1 cellular context compared by ENCODE assay signal in the genomic region with DNA sequence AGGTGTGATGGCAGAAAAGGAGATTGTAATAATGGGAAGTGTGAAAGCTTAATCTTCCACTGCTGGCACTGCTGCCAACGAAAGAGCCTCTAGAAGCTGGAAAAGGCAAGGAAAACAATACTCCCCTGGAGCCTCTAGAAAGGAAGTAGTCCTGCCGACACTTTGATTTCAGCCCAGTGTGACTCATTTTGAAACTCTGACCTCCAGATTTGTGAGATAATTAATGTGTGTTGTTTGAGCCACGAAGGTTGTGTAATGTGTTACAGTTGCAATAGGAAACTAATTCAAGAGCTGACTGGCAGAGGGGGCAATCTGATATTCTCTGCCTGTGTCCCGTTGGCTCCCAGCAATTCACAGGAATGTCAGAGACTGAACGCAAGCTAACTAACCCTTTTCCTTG.
A peak's percentile ranks its signal among the peaks of the same experiment; 100 is the strongest.
TF ChIP-seq lines count a peak whose summit lies in the region.

No MANE protein-coding gene starts in this region.

TF ChIP-seq in HepG2, 621 proteins besides CTCF, POLR2A, EP300 and RAD21 (continued from another document and continues in another):
- TF ChIP-seq, protein P1, sequence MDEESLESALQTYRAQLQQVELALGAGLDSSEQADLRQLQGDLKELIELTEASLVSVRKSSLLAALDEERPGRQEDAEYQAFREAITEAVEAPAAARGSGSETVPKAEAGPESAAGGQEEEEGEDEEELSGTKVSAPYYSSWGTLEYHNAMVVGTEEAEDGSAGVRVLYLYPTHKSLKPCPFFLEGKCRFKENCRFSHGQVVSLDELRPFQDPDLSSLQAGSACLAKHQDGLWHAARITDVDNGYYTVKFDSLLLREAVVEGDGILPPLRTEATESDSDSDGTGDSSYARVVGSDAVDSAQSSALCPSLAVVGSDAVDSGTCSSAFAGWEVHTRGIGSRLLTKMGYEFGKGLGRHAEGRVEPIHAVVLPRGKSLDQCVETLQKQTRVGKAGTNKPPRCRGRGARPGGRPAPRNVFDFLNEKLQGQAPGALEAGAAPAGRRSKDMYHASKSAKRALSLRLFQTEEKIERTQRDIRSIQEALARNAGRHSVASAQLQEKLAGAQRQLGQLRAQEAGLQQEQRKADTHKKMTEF (CRISPR knock-in tag; IDR thresholded peaks at IDR 0.05): peak; percentile 85
- TF ChIP-seq ZSCAN9 (CRISPR knock-in tag; IDR thresholded peaks at IDR 0.05; ENCODE audit: borderline replicate concordance) (no peak), TEAD3 (CRISPR knock-in tag; optimal IDR thresholded peaks at IDR 0.05; ENCODE audit: borderline replicate concordance) (no peak), ZNF670 (CRISPR knock-in tag; IDR thresholded peaks at IDR 0.05; ENCODE audit: borderline replicate concordance) (no peak), NONO (IDR thresholded peaks at IDR 0.05) (no peak), NONO (CRISPR knock-in tag; conservative IDR thresholded peaks at IDR 0.05) (no peak), ZSCAN12 (CRISPR knock-in tag; IDR thresholded peaks at IDR 0.05) (no peak), ZNF577 (CRISPR knock-in tag; IDR thresholded peaks at IDR 0.05; ENCODE audit: borderline replicate concordance, low read depth) (no peak), BCL6 (CRISPR knock-in tag; IDR thresholded peaks at IDR 0.05) (peak; percentile 38; the same call in 1 of the 2 replicates), BRD4 (CRISPR knock-in tag; IDR thresholded peaks at IDR 0.05) (no peak), ZSCAN22 (CRISPR knock-in tag; IDR thresholded peaks at IDR 0.05) (no peak), TGIF2 (CRISPR knock-in tag; IDR thresholded peaks at IDR 0.05) (no peak), ZNF331 (CRISPR knock-in tag; IDR thresholded peaks at IDR 0.05) (peak; percentile 44; the same call in 1 of the 2 replicates), RAD51 (IDR thresholded peaks at IDR 0.05; ENCODE audit: borderline replicate concordance) (no peak), KDM2A (CRISPR knock-in tag; IDR thresholded peaks at IDR 0.05; ENCODE audit: borderline replicate concordance, low read depth) (no peak), ZNF337 (CRISPR knock-in tag; IDR thresholded peaks at IDR 0.05; ENCODE audit: borderline replicate concordance, low read depth) (no peak), ZMYM4 (CRISPR knock-in tag; IDR thresholded peaks at IDR 0.05) (no peak), CCAR2 (optimal IDR thresholded peaks at IDR 0.05; ENCODE audit: low read depth, low read length) (no peak), GATA4 (IDR thresholded peaks at IDR 0.05; ENCODE audit: borderline replicate concordance, low read depth) (no peak), GTF2F1 (IDR thresholded peaks at IDR 0.05; ENCODE audit: low read length) (no peak), REL (CRISPR knock-in tag; conservative IDR thresholded peaks at IDR 0.05) (no peak), ZIK1 (CRISPR knock-in tag; IDR thresholded peaks at IDR 0.05; ENCODE audit: borderline replicate concordance, low read depth) (no peak), ZNF335 (CRISPR knock-in tag; IDR thresholded peaks at IDR 0.05) (no peak), ZNF12 (CRISPR knock-in tag; IDR thresholded peaks at IDR 0.05) (peak; percentile 39; the same call in 1 of the 2 replicates), SOX13 (IDR thresholded peaks at IDR 0.05) (no peak), SOX13 (CRISPR knock-in tag; conservative IDR thresholded peaks at IDR 0.05 in 1 of 2, IDR thresholded peaks at IDR 0.05 in 1 of 2) (peak in 1 of 2 experiments; percentile 77; a peak in 1 of 4 replicates), ZBTB7A (CRISPR knock-in tag; IDR thresholded peaks at IDR 0.05) (no peak), FOXK1 (CRISPR knock-in tag; IDR thresholded peaks at IDR 0.05; ENCODE audit: borderline replicate concordance, low read depth) (peak; percentile 46; the same call in 1 of the 2 replicates), ZNF205 (CRISPR knock-in tag; IDR thresholded peaks at IDR 0.05) (0 out of 2 replicates have a peak, but pooled peaks have one; percentile 36), EEA1 (CRISPR knock-in tag; IDR thresholded peaks at IDR 0.05; ENCODE audit: borderline replicate concordance) (no peak), DNMT1 (CRISPR knock-in tag; IDR thresholded peaks at IDR 0.05) (no peak), ZNF563 (CRISPR knock-in tag; IDR thresholded peaks at IDR 0.05) (no peak), ZNF724P (CRISPR knock-in tag; IDR thresholded peaks at IDR 0.05; ENCODE audit: borderline replicate concordance) (no peak), NR3C1 (CRISPR knock-in tag; IDR thresholded peaks at IDR 0.05) (no peak), TARDBP (CRISPR knock-in tag; IDR thresholded peaks at IDR 0.05) (peak; percentile 17; the same call in 1 of the 2 replicates), EED (CRISPR knock-in tag; IDR thresholded peaks at IDR 0.05) (no peak), MTF2 (CRISPR knock-in tag; IDR thresholded peaks at IDR 0.05; ENCODE audit: borderline replicate concordance) (no peak), NRL (CRISPR knock-in tag; IDR thresholded peaks at IDR 0.05; ENCODE audit: borderline replicate concordance) (no peak), HMG20A (CRISPR knock-in tag; IDR thresholded peaks at IDR 0.05; ENCODE audit: borderline replicate concordance) (peak; percentile 77; the same call in 1 of the 2 replicates), KLF6 (CRISPR knock-in tag; IDR thresholded peaks at IDR 0.05) (no peak), ZNF772 (CRISPR knock-in tag; IDR thresholded peaks at IDR 0.05) (0 out of 2 replicates have a peak, but pooled peaks have one; percentile 34), ZNF709 (CRISPR knock-in tag; IDR thresholded peaks at IDR 0.05) (no peak), RFXAP (CRISPR knock-in tag; IDR thresholded peaks at IDR 0.05; ENCODE audit: borderline replicate concordance) (no peak), ZFP36L1 (CRISPR knock-in tag; IDR thresholded peaks at IDR 0.05) (no peak), ZNF274 (CRISPR knock-in tag; IDR thresholded peaks at IDR 0.05) (no peak), ZNF343 (CRISPR knock-in tag; IDR thresholded peaks at IDR 0.05) (no peak), ZNF124 (CRISPR knock-in tag; IDR thresholded peaks at IDR 0.05) (no peak)
- TF ChIP-seq, protein P2, sequence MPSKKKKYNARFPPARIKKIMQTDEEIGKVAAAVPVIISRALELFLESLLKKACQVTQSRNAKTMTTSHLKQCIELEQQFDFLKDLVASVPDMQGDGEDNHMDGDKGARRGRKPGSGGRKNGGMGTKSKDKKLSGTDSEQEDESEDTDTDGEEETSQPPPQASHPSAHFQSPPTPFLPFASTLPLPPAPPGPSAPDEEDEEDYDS (CRISPR knock-in tag; IDR thresholded peaks at IDR 0.05): no peak
- TF ChIP-seq, protein P3, sequence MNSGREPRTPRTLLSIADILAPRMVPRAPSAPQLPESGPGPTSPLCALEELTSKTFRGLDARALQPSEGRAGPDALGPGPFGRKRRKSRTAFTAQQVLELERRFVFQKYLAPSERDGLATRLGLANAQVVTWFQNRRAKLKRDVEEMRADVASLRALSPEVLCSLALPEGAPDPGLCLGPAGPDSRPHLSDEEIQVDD (CRISPR knock-in tag; IDR thresholded peaks at IDR 0.05; ENCODE audit: borderline replicate concordance): no peak
- TF ChIP-seq, protein P4, sequence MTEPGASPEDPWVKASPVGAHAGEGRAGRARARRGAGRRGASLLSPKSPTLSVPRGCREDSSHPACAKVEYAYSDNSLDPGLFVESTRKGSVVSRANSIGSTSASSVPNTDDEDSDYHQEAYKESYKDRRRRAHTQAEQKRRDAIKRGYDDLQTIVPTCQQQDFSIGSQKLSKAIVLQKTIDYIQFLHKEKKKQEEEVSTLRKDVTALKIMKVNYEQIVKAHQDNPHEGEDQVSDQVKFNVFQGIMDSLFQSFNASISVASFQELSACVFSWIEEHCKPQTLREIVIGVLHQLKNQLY (CRISPR knock-in tag; IDR thresholded peaks at IDR 0.05): no peak
- TF ChIP-seq, protein P5, sequence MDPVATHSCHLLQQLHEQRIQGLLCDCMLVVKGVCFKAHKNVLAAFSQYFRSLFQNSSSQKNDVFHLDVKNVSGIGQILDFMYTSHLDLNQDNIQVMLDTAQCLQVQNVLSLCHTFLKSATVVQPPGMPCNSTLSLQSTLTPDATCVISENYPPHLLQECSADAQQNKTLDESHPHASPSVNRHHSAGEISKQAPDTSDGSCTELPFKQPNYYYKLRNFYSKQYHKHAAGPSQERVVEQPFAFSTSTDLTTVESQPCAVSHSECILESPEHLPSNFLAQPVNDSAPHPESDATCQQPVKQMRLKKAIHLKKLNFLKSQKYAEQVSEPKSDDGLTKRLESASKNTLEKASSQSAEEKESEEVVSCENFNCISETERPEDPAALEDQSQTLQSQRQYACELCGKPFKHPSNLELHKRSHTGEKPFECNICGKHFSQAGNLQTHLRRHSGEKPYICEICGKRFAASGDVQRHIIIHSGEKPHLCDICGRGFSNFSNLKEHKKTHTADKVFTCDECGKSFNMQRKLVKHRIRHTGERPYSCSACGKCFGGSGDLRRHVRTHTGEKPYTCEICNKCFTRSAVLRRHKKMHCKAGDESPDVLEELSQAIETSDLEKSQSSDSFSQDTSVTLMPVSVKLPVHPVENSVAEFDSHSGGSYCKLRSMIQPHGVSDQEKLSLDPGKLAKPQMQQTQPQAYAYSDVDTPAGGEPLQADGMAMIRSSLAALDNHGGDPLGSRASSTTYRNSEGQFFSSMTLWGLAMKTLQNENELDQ (CRISPR knock-in tag; IDR thresholded peaks at IDR 0.05; ENCODE audit: borderline replicate concordance): no peak
- TF ChIP-seq, protein P6, sequence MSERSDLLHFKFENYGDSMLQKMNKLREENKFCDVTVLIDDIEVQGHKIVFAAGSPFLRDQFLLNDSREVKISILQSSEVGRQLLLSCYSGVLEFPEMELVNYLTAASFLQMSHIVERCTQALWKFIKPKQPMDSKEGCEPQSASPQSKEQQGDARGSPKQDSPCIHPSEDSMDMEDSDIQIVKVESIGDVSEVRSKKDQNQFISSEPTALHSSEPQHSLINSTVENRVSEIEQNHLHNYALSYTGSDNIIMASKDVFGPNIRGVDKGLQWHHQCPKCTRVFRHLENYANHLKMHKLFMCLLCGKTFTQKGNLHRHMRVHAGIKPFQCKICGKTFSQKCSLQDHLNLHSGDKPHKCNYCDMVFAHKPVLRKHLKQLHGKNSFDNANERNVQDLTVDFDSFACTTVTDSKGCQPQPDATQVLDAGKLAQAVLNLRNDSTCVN (CRISPR knock-in tag; IDR thresholded peaks at IDR 0.05; ENCODE audit: borderline replicate concordance): peak; percentile 99
- TF ChIP-seq, protein P7, sequence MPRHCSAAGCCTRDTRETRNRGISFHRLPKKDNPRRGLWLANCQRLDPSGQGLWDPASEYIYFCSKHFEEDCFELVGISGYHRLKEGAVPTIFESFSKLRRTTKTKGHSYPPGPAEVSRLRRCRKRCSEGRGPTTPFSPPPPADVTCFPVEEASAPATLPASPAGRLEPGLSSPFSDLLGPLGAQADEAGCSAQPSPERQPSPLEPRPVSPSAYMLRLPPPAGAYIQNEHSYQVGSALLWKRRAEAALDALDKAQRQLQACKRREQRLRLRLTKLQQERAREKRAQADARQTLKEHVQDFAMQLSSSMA (CRISPR knock-in tag; IDR thresholded peaks at IDR 0.05): no peak
- TF ChIP-seq, protein P8, sequence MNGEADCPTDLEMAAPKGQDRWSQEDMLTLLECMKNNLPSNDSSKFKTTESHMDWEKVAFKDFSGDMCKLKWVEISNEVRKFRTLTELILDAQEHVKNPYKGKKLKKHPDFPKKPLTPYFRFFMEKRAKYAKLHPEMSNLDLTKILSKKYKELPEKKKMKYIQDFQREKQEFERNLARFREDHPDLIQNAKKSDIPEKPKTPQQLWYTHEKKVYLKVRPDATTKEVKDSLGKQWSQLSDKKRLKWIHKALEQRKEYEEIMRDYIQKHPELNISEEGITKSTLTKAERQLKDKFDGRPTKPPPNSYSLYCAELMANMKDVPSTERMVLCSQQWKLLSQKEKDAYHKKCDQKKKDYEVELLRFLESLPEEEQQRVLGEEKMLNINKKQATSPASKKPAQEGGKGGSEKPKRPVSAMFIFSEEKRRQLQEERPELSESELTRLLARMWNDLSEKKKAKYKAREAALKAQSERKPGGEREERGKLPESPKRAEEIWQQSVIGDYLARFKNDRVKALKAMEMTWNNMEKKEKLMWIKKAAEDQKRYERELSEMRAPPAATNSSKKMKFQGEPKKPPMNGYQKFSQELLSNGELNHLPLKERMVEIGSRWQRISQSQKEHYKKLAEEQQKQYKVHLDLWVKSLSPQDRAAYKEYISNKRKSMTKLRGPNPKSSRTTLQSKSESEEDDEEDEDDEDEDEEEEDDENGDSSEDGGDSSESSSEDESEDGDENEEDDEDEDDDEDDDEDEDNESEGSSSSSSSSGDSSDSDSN (CRISPR knock-in tag; IDR thresholded peaks at IDR 0.05): no peak
- TF ChIP-seq, protein P9, sequence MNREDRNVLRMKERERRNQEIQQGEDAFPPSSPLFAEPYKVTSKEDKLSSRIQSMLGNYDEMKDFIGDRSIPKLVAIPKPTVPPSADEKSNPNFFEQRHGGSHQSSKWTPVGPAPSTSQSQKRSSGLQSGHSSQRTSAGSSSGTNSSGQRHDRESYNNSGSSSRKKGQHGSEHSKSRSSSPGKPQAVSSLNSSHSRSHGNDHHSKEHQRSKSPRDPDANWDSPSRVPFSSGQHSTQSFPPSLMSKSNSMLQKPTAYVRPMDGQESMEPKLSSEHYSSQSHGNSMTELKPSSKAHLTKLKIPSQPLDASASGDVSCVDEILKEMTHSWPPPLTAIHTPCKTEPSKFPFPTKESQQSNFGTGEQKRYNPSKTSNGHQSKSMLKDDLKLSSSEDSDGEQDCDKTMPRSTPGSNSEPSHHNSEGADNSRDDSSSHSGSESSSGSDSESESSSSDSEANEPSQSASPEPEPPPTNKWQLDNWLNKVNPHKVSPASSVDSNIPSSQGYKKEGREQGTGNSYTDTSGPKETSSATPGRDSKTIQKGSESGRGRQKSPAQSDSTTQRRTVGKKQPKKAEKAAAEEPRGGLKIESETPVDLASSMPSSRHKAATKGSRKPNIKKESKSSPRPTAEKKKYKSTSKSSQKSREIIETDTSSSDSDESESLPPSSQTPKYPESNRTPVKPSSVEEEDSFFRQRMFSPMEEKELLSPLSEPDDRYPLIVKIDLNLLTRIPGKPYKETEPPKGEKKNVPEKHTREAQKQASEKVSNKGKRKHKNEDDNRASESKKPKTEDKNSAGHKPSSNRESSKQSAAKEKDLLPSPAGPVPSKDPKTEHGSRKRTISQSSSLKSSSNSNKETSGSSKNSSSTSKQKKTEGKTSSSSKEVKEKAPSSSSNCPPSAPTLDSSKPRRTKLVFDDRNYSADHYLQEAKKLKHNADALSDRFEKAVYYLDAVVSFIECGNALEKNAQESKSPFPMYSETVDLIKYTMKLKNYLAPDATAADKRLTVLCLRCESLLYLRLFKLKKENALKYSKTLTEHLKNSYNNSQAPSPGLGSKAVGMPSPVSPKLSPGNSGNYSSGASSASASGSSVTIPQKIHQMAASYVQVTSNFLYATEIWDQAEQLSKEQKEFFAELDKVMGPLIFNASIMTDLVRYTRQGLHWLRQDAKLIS (CRISPR knock-in tag; IDR thresholded peaks at IDR 0.05): no peak
- TF ChIP-seq, protein P10, sequence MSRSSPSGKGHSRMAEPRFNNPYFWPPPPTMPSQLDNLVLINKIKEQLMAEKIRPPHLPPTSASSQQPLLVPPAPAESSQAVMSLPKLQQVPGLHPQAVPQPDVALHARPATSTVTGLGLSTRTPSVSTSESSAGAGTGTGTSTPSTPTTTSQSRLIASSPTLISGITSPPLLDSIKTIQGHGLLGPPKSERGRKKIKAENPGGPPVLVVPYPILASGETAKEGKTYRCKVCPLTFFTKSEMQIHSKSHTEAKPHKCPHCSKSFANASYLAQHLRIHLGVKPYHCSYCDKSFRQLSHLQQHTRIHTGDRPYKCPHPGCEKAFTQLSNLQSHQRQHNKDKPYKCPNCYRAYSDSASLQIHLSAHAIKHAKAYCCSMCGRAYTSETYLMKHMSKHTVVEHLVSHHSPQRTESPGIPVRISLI (CRISPR knock-in tag; IDR thresholded peaks at IDR 0.05; ENCODE audit: borderline replicate concordance): no peak
- TF ChIP-seq, protein P11, sequence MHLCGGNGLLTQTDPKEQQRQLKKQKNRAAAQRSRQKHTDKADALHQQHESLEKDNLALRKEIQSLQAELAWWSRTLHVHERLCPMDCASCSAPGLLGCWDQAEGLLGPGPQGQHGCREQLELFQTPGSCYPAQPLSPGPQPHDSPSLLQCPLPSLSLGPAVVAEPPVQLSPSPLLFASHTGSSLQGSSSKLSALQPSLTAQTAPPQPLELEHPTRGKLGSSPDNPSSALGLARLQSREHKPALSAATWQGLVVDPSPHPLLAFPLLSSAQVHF (CRISPR knock-in tag; IDR thresholded peaks at IDR 0.05): no peak
